In the genomic region with DNA sequence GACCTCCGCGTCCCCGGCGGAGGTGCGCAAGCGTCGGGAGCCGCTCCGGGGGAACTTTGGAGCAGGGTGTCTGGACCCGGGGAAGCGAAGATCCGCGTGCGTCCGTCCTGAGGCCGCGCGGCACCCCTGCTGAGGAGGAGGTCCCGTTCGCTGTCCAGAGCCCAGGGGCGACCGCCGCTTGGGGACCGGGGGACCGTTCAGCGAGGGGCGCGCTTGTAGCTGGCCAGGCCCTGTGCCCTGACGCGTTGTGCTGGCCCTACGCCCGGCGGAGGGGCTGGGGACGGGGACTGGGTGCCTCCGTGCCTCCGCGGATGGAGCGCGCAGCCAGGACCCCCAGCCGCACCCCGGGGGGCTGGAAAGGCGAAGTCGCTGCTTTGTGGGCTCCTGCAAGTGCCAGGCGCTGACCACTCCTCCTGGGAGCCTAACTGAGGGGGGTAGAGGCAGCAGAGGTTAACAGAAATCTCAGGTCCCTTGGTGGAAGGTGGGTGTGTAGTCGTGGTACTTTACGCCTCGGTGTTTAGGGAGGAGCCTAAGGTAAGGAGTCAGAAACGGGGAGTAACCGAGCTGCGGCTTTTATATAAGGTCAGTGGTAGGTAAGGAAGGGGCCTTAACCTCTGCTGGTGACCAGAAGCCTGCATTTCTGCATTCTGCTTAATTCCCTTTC, we compare ENCODE assay signal across 1 cellular context.
TF ChIP-seq lines count a peak whose summit lies in the region.

A gene (plus strand): TSS at position 605 of the 664 bp plus-strand sequence. CDS start 90,642 bp downstream, outside the sequence.

TF ChIP-seq in HepG2, 621 proteins besides CTCF, POLR2A, EP300 and RAD21 (continued from another document):
- TF ChIP-seq, protein P1, sequence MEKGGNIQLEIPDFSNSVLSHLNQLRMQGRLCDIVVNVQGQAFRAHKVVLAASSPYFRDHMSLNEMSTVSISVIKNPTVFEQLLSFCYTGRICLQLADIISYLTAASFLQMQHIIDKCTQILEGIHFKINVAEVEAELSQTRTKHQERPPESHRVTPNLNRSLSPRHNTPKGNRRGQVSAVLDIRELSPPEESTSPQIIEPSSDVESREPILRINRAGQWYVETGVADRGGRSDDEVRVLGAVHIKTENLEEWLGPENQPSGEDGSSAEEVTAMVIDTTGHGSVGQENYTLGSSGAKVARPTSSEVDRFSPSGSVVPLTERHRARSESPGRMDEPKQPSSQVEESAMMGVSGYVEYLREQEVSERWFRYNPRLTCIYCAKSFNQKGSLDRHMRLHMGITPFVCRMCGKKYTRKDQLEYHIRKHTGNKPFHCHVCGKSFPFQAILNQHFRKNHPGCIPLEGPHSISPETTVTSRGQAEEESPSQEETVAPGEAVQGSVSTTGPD (CRISPR knock-in tag; IDR thresholded peaks at IDR 0.05): no peak
- TF ChIP-seq THAP11 (CRISPR knock-in tag; IDR thresholded peaks at IDR 0.05) (no peak), ZBTB7A (CRISPR knock-in tag; IDR thresholded peaks at IDR 0.05) (no peak; the same call in 1 of the 2 replicates), SOX13 (IDR thresholded peaks at IDR 0.05) (no peak), SOX13 (CRISPR knock-in tag; conservative IDR thresholded peaks at IDR 0.05 in 1 of 2, IDR thresholded peaks at IDR 0.05 in 1 of 2) (no peak)
- TF ChIP-seq, protein P2, sequence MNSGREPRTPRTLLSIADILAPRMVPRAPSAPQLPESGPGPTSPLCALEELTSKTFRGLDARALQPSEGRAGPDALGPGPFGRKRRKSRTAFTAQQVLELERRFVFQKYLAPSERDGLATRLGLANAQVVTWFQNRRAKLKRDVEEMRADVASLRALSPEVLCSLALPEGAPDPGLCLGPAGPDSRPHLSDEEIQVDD (CRISPR knock-in tag; IDR thresholded peaks at IDR 0.05; ENCODE audit: borderline replicate concordance): peak; percentile 55; the same call in 1 of the 2 replicates
